ENCODE assay signal across 18 cellular contexts in the genomic region with DNA sequence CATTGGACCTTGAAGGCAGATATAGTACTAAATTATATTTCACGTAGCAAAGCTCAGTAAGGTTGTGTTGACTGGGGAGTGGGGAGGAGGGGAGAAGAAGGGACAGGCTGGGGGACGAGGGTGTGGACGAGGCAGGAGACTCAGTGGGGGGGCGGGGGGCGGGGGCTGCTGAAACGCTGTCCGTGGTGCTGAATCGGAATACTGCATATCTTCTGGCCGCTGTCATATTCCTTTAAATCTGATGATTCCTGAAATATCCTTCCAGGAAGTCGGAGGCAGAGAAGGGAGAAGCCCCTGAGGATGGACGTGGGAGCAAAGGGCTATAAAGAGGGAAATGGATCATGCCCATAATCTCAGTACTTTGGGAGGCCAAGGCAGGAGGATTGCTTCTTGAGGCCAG. TPM values are rescaled to one million over a fixed set of nuclear protein-coding genes. Genes with fewer than 3 reads are reported as not detected.
"Had no signal": no experiment of that assay in that cellular context is flagged by ENCODE, and none has a peak within 500 bp of the region (broad histone marks: within the 10 kb centered on the region; RNA-seq: fewer than 3 reads in every experiment).

No MANE protein-coding gene starts in this region.

- H3K9me3 ChIP-seq: esophagus squamous epithelium, left lung, testis, upper lobe of right lung had no signal

- H3K27ac ChIP-seq: dorsolateral prefrontal cortex, esophagus squamous epithelium, left lung, testis, upper lobe of right lung, VCaP had no signal

- H3K27me3 ChIP-seq: testis had no signal

- H3K4me1 ChIP-seq: left lung, testis, upper lobe of right lung had no signal

- ATAC-seq: activated CD4-positive, alpha-beta T cell treated with anti-CD3 and anti-CD28 coated beads for 36 hours; activated T-cell treated with anti-CD3 and anti-CD28 coated beads, Interleukin-2, amount 50 U/mL, for 72 hours; left lung; stimulated activated naive CD8-positive, alpha-beta T cell treated with anti-CD3 and anti-CD28 coated beads, Interleukin-15, amount 100 ng/mL, for 72 hours; upper lobe of right lung had no signal

- H3K36me3 ChIP-seq: esophagus squamous epithelium, left lung, upper lobe of right lung had no signal

- DNase-seq: activated CD4-positive, alpha-beta memory T cell treated with anti-CD3 and anti-CD28 coated beads, Interleukin-2, amount 10 ng/mL, durations not matched to agents 7 days and 5 days; activated CD4-positive, alpha-beta T cell treated with anti-CD3 and anti-CD28 coated beads for 36 hours; activated CD8-positive, alpha-beta memory T cell treated with anti-CD3 and anti-CD28 coated beads, Interleukin-2, amount 50 U/mL, for 4 hours; activated T-cell treated with anti-CD3 and anti-CD28 coated beads, Interleukin-2, amount 50 U/mL, for 72 hours; aorta; dorsolateral prefrontal cortex; esophagus squamous epithelium; foreskin fibroblast; glutamatergic neuron; left lung; stimulated activated CD4-positive, alpha-beta T cell treated with anti-CD3 and anti-CD28 coated beads, Interleukin-4, amount 100 ng/mL, for 1 hour; stimulated activated CD8-positive, alpha-beta memory T cell treated with anti-CD3 and anti-CD28 coated beads, Interleukin-4, amount 100 ng/mL, for 48 hours; stimulated activated naive CD8-positive, alpha-beta T cell treated with anti-CD3 and anti-CD28 coated beads, Interleukin-15, amount 100 ng/mL, for 72 hours; testis; upper lobe of right lung had no signal

- H3K4me3 ChIP-seq: dorsolateral prefrontal cortex, esophagus squamous epithelium, left lung, testis, upper lobe of right lung had no signal

RNA-seq across cellular contexts. Expression of gene CASP14, which starts 34.7 kb away (rescaled TPM):
- total RNA-seq: activated CD4-positive, alpha-beta memory T cell treated with anti-CD3 and anti-CD28 coated beads, Interleukin-2, amount 10 ng/mL, durations not matched to agents 7 days and 5 days; activated CD4-positive, alpha-beta T cell treated with anti-CD3 and anti-CD28 coated beads for 36 hours; activated T-cell treated with anti-CD3 and anti-CD28 coated beads, Interleukin-2, amount 50 U/mL, for 72 hours; aorta; dorsolateral prefrontal cortex; left lung; osteocyte; upper lobe of right lung had no signal
- polyA plus RNA-seq: aorta, neural cell had no signal

RNA-seq across cellular contexts. Expression of gene SLC1A6, which starts 34.9 kb away (rescaled TPM):
- total RNA-seq: activated CD4-positive, alpha-beta memory T cell treated with anti-CD3 and anti-CD28 coated beads, Interleukin-2, amount 10 ng/mL, durations not matched to agents 7 days and 5 days; activated CD4-positive, alpha-beta T cell treated with anti-CD3 and anti-CD28 coated beads for 36 hours; activated T-cell treated with anti-CD3 and anti-CD28 coated beads, Interleukin-2, amount 50 U/mL, for 72 hours; aorta; esophagus squamous epithelium; left lung; osteocyte; upper lobe of right lung had no signal
